Comparison of ENCODE assay signal across 1 cellular context in the genomic region with DNA sequence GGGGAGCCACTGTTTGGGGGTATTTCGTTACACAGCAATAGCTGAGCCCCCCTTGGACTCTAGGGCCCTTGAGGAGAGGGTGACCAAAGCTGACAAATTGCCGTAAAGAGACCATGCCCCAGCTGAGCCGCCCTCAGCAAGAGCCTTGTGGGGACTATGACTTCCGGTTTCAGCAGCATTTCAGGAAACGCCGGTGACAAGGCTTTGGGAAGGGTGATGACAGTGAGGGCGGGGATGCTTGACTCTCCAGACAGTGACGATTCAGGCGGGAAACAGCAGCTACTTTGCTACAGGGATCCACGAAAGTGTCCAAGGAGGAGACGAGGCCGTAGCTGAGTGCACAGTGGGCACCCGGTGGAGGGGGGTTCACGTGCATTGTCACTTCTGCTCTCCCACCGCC.
TF ChIP-seq lines count a peak whose summit lies in the region.

No MANE protein-coding gene starts in this region.

TF ChIP-seq in K562, 482 proteins besides CTCF, POLR2A, EP300 and RAD21 (continued from another document):
- TF ChIP-seq, protein P1, sequence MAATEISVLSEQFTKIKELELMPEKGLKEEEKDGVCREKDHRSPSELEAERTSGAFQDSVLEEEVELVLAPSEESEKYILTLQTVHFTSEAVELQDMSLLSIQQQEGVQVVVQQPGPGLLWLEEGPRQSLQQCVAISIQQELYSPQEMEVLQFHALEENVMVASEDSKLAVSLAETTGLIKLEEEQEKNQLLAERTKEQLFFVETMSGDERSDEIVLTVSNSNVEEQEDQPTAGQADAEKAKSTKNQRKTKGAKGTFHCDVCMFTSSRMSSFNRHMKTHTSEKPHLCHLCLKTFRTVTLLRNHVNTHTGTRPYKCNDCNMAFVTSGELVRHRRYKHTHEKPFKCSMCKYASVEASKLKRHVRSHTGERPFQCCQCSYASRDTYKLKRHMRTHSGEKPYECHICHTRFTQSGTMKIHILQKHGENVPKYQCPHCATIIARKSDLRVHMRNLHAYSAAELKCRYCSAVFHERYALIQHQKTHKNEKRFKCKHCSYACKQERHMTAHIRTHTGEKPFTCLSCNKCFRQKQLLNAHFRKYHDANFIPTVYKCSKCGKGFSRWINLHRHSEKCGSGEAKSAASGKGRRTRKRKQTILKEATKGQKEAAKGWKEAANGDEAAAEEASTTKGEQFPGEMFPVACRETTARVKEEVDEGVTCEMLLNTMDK (IDR thresholded peaks at IDR 0.05; ENCODE audit: borderline replicate concordance, insufficient read depth, low read depth, low read length, poor library complexity, severe bottlenecking): no peak
- peak; percentile 43; the same call in 1 of the 2 replicates for TF ChIP-seq ELF1 (tag; IDR thresholded peaks at IDR 0.05)
- no peak for TF ChIP-seq THRAP3 (IDR thresholded peaks at IDR 0.05; ENCODE audit: borderline replicate concordance)
- no peak for TF ChIP-seq NR3C1 (CRISPR knock-in tag; IDR thresholded peaks at IDR 0.05)
- TF ChIP-seq XRCC4 (IDR thresholded peaks at IDR 0.05; ENCODE audit: extremely low read depth, insufficient read depth, insufficient read length): no peak
- TF ChIP-seq ZNF583 (CRISPR knock-in tag; IDR thresholded peaks at IDR 0.05): no peak
- TF ChIP-seq GABPA (tag; conservative IDR thresholded peaks at IDR 0.05; ENCODE audit: low read depth): peak; percentile 73
- TF ChIP-seq ZNF197 (CRISPR knock-in tag; IDR thresholded peaks at IDR 0.05; ENCODE audit: low read depth): no peak
- TF ChIP-seq ZBTB17 (CRISPR knock-in tag; IDR thresholded peaks at IDR 0.05): no peak
- TF ChIP-seq, protein P2, sequence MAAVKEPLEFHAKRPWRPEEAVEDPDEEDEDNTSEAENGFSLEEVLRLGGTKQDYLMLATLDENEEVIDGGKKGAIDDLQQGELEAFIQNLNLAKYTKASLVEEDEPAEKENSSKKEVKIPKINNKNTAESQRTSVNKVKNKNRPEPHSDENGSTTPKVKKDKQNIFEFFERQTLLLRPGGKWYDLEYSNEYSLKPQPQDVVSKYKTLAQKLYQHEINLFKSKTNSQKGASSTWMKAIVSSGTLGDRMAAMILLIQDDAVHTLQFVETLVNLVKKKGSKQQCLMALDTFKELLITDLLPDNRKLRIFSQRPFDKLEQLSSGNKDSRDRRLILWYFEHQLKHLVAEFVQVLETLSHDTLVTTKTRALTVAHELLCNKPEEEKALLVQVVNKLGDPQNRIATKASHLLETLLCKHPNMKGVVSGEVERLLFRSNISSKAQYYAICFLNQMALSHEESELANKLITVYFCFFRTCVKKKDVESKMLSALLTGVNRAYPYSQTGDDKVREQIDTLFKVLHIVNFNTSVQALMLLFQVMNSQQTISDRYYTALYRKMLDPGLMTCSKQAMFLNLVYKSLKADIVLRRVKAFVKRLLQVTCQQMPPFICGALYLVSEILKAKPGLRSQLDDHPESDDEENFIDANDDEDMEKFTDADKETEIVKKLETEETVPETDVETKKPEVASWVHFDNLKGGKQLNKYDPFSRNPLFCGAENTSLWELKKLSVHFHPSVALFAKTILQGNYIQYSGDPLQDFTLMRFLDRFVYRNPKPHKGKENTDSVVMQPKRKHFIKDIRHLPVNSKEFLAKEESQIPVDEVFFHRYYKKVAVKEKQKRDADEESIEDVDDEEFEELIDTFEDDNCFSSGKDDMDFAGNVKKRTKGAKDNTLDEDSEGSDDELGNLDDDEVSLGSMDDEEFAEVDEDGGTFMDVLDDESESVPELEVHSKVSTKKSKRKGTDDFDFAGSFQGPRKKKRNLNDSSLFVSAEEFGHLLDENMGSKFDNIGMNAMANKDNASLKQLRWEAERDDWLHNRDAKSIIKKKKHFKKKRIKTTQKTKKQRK (IDR thresholded peaks at IDR 0.05; ENCODE audit: borderline replicate concordance, low read depth, low read length): no peak
- no peak for TF ChIP-seq WHSC1 (IDR thresholded peaks at IDR 0.05; ENCODE audit: low read length)
- no peak for TF ChIP-seq STAT5B (CRISPR knock-in tag; IDR thresholded peaks at IDR 0.05)
- TF ChIP-seq NFXL1 (CRISPR knock-in tag; IDR thresholded peaks at IDR 0.05): no peak
- no peak for TF ChIP-seq HCFC1 (IDR thresholded peaks at IDR 0.05; ENCODE audit: low read depth, low read length)
TF ChIP-seq in K562: peak in this region for 4.
